In genomic region chr19:38376576-38376975, GRCh38 we compare ENCODE assay signal across 10 cellular contexts. TPM values are rescaled to one million over a fixed set of nuclear protein-coding genes. Genes with fewer than 3 reads are reported as not detected.
A peak's percentile ranks its signal among the peaks of the same experiment; 100 is the strongest.
DNase-seq lines count a peak whose midpoint lies in the region; ATAC-seq and TF ChIP-seq lines count a peak whose summit lies in the region.
"Had no signal": no experiment of that assay in that cellular context is flagged by ENCODE, and none has a peak within 500 bp of the region (broad histone marks: within the 10 kb centered on the region; RNA-seq: fewer than 3 reads in every experiment).

No MANE protein-coding gene starts in this region.

- H3K4me3 ChIP-seq in HCT116 (replicated peaks in 1 of 2; ENCODE audit: low read depth in 1 of 2, low read length in 2 of 2) (no peak overlapping the region), adipocyte (ENCODE audit: low read length) (peak overlapping the region; percentile 96), coronary artery (no peak overlapping the region)

- no peak overlapping the region for H2AFZ ChIP-seq in HCT116 (ENCODE audit: low read depth, low read length, poor library complexity, severe bottlenecking)

- H3K27me3 ChIP-seq in HCT116 (ENCODE audit: insufficient read depth, low read length) (no peaks in the 10 kb centered on the region), adipocyte (replicated peaks; ENCODE audit: control insufficient read depth, insufficient read depth, low read length) (no peaks in the 10 kb centered on the region)

- peaks cover 11 to 23% of the 10 kb centered on the region in 2 experiments for H3K4me1 ChIP-seq in HCT116 (ENCODE audit: control insufficient read depth in 1 of 2, insufficient read depth in 2 of 2, low read length in 2 of 2)
- peaks cover 19% of the 10 kb centered on the region for H3K4me1 ChIP-seq in adipocyte (ENCODE audit: control insufficient read depth, insufficient read depth, low read length)

- DNase-seq in HCT116 (ENCODE audit: low read depth, low spot score) (no peak), adipocyte (ENCODE audit: low read depth) (no peak), nephron progenitor cell (no peak), NCI-H2227 (lab: John Stamatoyannopoulos, UW; ENCODE audit: unreplicated experiment) (no peak), coronary artery (ENCODE audit: low spot score) (no peak)
- no peak for DNase-seq in activated effector memory CD4-positive, alpha-beta T cell treated with Interleukin-2 at 50 U/mL for 16 hours
- DNase-seq: activated CD4-positive, alpha-beta T cell treated with anti-CD3 and anti-CD28 coated beads for 4 hours; GF-D8; NCI-H146 had no signal

- CTCF ChIA-PET in HCT116 (lab: Charles Lee) = interaction anchor here (0.8 kb wide), 1 partner anchor 142 kb away, joined by 3 read pairs; no protein-coding TSS in a partner anchor

- ATAC-seq in HCT116 = no peak

- peak overlapping the region; percentile 100 for H3K4me3 Mint-ChIP-seq in nephron progenitor cell

- H3K79me2 ChIP-seq in HCT116 (ENCODE audit: insufficient read depth, low read length) = peaks cover 51% of the 10 kb centered on the region

- POLR2A ChIA-PET in HCT116 (lab: Charles Lee) = interaction anchor here (5.6 kb wide), 1 partner anchor 11 kb away, joined by 44 read pairs; the partner anchor contains the start of genes GGN and SPRED3

- H3K36me3 Mint-ChIP-seq in nephron progenitor cell (ENCODE audit: low read depth) = peaks cover 33% of the 10 kb centered on the region

- H3K9me3 ChIP-seq in HCT116 (ENCODE audit: control insufficient read depth in 1 of 2, insufficient read depth in 1 of 2, low read depth in 1 of 2, low read length in 2 of 2) = no peaks in the 10 kb centered on the region
- H3K9me3 ChIP-seq in adipocyte (ENCODE audit: control insufficient read depth, low read length) = no peaks in the 10 kb centered on the region

- H3K9me2 ChIP-seq in HCT116 (ENCODE audit: insufficient read depth) = no peaks in the 10 kb centered on the region

- H3K9me3 Mint-ChIP-seq in nephron progenitor cell = no peaks in the 10 kb centered on the region

- TF ChIP-seq CTCF in C4-2B (conservative IDR thresholded peaks at IDR 0.05) (no peak), HCT116 (IDR thresholded peaks at IDR 0.05 in 2 of 3, conservative IDR thresholded peaks at IDR 0.05 in 1 of 3; ENCODE audit: borderline replicate concordance in 1 of 3, insufficient read depth in 1 of 3, low read depth in 2 of 3, low read length in 2 of 3) (no peak), nephron progenitor cell (IDR thresholded peaks at IDR 0.05) (no peak), coronary artery (IDR thresholded peaks at IDR 0.05) (no peak)

- no peaks in the 10 kb centered on the region for H4K20me1 ChIP-seq in HCT116 (ENCODE audit: insufficient read depth)

- TF ChIP-seq RAD21 in HCT116 (IDR thresholded peaks at IDR 0.05; ENCODE audit: low read depth) = no peak

- peak overlapping the region; percentile 77 for H3K27ac Mint-ChIP-seq in nephron progenitor cell

- H3K36me3 ChIP-seq in HCT116 (ENCODE audit: control insufficient read depth in 1 of 2, insufficient read depth in 2 of 2, low read length in 2 of 2) (peaks cover 30 to 31% of the 10 kb centered on the region in 2 experiments), adipocyte (ENCODE audit: control insufficient read depth, insufficient read depth, low read length, severe bottlenecking) (peaks cover 51% of the 10 kb centered on the region)

- H3K27ac ChIP-seq in C4-2B (peak overlapping the region; percentile 91), HCT116 (ENCODE audit: low read depth, low read length) (peak overlapping the region; percentile 10; the same call in 1 of the 2 replicates), coronary artery (no peak overlapping the region)

- peak overlapping the region; percentile 92 for H3K4me2 ChIP-seq in HCT116 (ENCODE audit: low read length)

- H3K4me1 Mint-ChIP-seq in nephron progenitor cell = peaks cover 29% of the 10 kb centered on the region

- TF ChIP-seq POLR2A in HCT116 (IDR thresholded peaks at IDR 0.05; ENCODE audit: borderline replicate concordance, extremely low read depth, insufficient read depth, insufficient read length) = no peak

- H3K27me3 Mint-ChIP-seq in nephron progenitor cell (ENCODE audit: low read depth, poor library complexity) = peaks cover 14% of the 10 kb centered on the region

- RAD21 ChIA-PET in HCT116 (lab: Charles Lee; ENCODE audit: low non-redundant PET in 1 of 2, low total read pairs in 2 of 2, uncharacterized antibody in 2 of 2, unreplicated experiment in 2 of 2) = no interaction called here

- no peak overlapping the region for H3K9ac ChIP-seq in HCT116 (ENCODE audit: low read length)
- H3K9ac ChIP-seq in adipocyte (ENCODE audit: low read length) = peak overlapping the region; percentile 39

- intact Hi-C loops in HCT116 (cut with micrococcal nuclease) = no loop called here

- BruUV-seq in HCT116 (replicated peaks; lab: Mats Ljungman, UMichigan) = no TSS peak

TF ChIP-seq in HCT116, 20 proteins besides CTCF, POLR2A, EP300 and RAD21:
- TF ChIP-seq CEBPB (IDR thresholded peaks at IDR 0.05; ENCODE audit: low read depth) (no peak), CBX3 (IDR thresholded peaks at IDR 0.05; ENCODE audit: low read depth) (no peak), SIN3A (IDR thresholded peaks at IDR 0.05; ENCODE audit: low read depth) (no peak), JUND (IDR thresholded peaks at IDR 0.05) (no peak), TCF7L2 (IDR thresholded peaks at IDR 0.05; ENCODE audit: borderline replicate concordance, extremely low read depth, insufficient read depth, insufficient read length) (no peak), FOSL1 (IDR thresholded peaks at IDR 0.05; ENCODE audit: low read depth) (no peak), POLR2AphosphoS5 (IDR thresholded peaks at IDR 0.05; ENCODE audit: low read depth, low read length) (no peak), ZBTB33 (IDR thresholded peaks at IDR 0.05; ENCODE audit: extremely low read depth, insufficient replicate concordance, low read length) (no peak), ELF1 (IDR thresholded peaks at IDR 0.05; ENCODE audit: borderline replicate concordance, low read depth) (no peak), SRF (IDR thresholded peaks at IDR 0.05; ENCODE audit: low read depth) (no peak), ZFX (IDR thresholded peaks at IDR 0.05) (no peak), EGR1 (IDR thresholded peaks at IDR 0.05; ENCODE audit: low read depth) (no peak), MAX (IDR thresholded peaks at IDR 0.05) (no peak)
TF ChIP-seq in HCT116: peak in this region for 0.

RNA-seq across cellular contexts. Expression of gene PSMD8, which starts 2.2 kb away (rescaled TPM):
- 195 TPM for total RNA-seq in HCT116 (2021; ENCODE audit: unreplicated experiment)
- polyA plus RNA-seq in HCT116 (2012) = 287 and 325 TPM in 2 replicates

RNA-seq across cellular contexts. Expression of gene GGN, which starts 11.3 kb away (rescaled TPM):
- 0.47 TPM for total RNA-seq in HCT116 (2021; ENCODE audit: unreplicated experiment)
- 0.52 and 1.2 TPM in 2 replicates for polyA plus RNA-seq in HCT116 (2012)

RNA-seq across cellular contexts. Expression of gene SPRED3, which starts 11.9 kb away (rescaled TPM):
- 3.4 TPM for total RNA-seq in HCT116 (2021; ENCODE audit: unreplicated experiment)
- polyA plus RNA-seq in HCT116 (2012) = 1.7 and 2.3 TPM in 2 replicates

RNA-seq across cellular contexts. Expression of gene FAM98C, which starts 26.3 kb away (rescaled TPM):
- 33.8 TPM for total RNA-seq in HCT116 (2021; ENCODE audit: unreplicated experiment)
- polyA plus RNA-seq in HCT116 (2012) = 38.7 and 44.5 TPM in 2 replicates

RNA-seq across cellular contexts. Expression of gene CATSPERG, which starts 40.9 kb away (rescaled TPM):
- total RNA-seq in HCT116 (2021; ENCODE audit: unreplicated experiment) = 3.5 TPM
- 1.5 and 2.5 TPM in 2 replicates for polyA plus RNA-seq in HCT116 (2012)

Comparison
In these comparisons a context has a peak if more than half of its experiments do, and no peak if none do; other contexts are left out.
1. H3K27ac ChIP-seq: peak in C4-2B (single experiment) and HCT116 (single experiment); none in coronary artery (0 of 2).